ENCODE assay signal across 8 cellular contexts in the genomic region with DNA sequence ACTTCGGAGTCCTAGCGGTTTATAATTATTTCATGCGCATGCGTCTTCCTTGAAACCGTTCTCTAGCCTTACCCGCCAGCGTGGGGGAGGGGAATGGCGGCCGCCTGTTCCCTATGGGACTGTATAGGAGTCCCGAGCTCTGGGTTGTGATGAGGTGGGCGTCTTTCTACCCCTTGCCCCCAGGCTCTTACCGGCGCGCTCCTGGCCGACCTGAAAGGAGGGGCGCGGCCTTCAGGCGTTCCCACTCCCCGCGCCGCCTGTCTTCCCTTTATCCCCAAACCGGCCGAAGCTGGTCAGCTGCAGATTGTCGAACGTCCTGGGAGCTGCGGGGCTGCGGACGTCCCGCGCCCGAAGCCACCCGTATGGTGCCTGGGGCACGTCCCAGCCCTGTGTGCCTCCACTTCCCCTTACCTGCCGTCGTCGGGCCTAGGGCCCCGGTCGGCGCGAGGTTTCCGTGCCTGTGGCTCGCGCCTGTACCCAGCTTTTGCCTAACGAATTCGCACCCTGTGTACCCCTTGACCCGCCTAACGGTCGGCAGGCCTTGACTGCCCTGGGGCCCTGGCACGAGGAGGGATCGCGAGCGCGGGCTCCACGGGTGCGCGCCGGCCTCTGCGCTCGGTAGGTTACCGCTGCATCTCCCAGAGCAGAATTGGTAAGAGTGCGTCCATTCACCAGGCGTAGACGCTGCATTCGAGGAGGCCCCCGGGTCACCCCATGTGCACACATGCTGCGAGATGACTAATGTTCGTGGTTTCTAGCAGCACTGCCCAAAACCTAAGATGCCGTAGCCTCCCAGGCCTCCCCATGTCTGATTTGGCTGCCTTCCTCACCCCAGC. TPM values are rescaled to one million over a fixed set of nuclear protein-coding genes. Genes with fewer than 3 reads are reported as not detected.
DNase-seq lines count a peak whose midpoint lies in the region; ATAC-seq and TF ChIP-seq lines count a peak whose summit lies in the region.

No MANE protein-coding gene starts in this region.

- no peak for TF ChIP-seq POLR2A in lower leg skin (IDR thresholded peaks at IDR 0.05)

- TF ChIP-seq CTCF in WTC11 (IDR thresholded peaks at IDR 0.05), result no peak
- no peak for TF ChIP-seq CTCF in colonic mucosa (IDR thresholded peaks at IDR 0.05)
- TF ChIP-seq CTCF in lower leg skin (IDR thresholded peaks at IDR 0.05), result no peak

- H3K9me3 ChIP-seq in colonic mucosa, result no peaks in the 10 kb centered on the region

- peak overlapping the region; percentile 82 to 97 for H3K9ac ChIP-seq in colonic mucosa (ENCODE audit: low read depth in 2 of 2, low read length in 2 of 2)

- no peaks in the 10 kb centered on the region for H3K9me3 Mint-ChIP-seq in WTC11

- H3K27me3 ChIP-seq in colonic mucosa, result no peaks in the 10 kb centered on the region

- peak; percentile 22 for ATAC-seq in GM19395 (IDR thresholded peaks at IDR 0.05; ENCODE audit: unreplicated experiment)
- peak; percentile 73 for ATAC-seq in WTC11
- no peak for ATAC-seq in HG02840 (IDR thresholded peaks at IDR 0.05; ENCODE audit: low FRiP score, unreplicated experiment)

- POLR2A ChIA-PET in WTC11 (lab: Charles Lee), result interaction anchor here (0.5 to 2.9 kb wide), 22 partner anchors 8 to 1567 kb away, joined by 3 to 31 read pairs (median 5); a partner anchor contains a TSS

- CTCF ChIA-PET in WTC11 (lab: Charles Lee), result interaction anchor here (0.5 to 3.4 kb wide), 14 partner anchors 10 to 178 kb away, joined by 3 to 37 read pairs (median 4); a partner anchor contains a TSS

- H3K4me3 Mint-ChIP-seq in WTC11, result peak overlapping the region; percentile 96

- peaks cover 8% of the 10 kb centered on the region for H3K4me1 ChIP-seq in colonic mucosa

- H3K4me1 Mint-ChIP-seq in WTC11, result peaks cover 38% of the 10 kb centered on the region

- peaks cover 39% of the 10 kb centered on the region for H3K36me3 Mint-ChIP-seq in WTC11

- no peaks in the 10 kb centered on the region for H3K36me3 ChIP-seq in colonic mucosa

- DNase-seq in AG08395 (ENCODE audit: low spot score) (peak; percentile 90), HS-5 (ENCODE audit: low read depth) (peak; percentile 79), WTC11 (ENCODE audit: low spot score) (peak; percentile 29), colonic mucosa (peak; percentile 38), lower leg skin (ENCODE audit: low spot score in 2 of 2) (peak in 1 of 2 donors; percentile 89)
- DNase-seq in stimulated activated CD8-positive, alpha-beta memory T cell treated with anti-CD3 and anti-CD28 coated beads, Interleukin-15, amount 100 ng/mL, for 4 hours (ENCODE audit: low read depth in 2 of 2), result peak; percentile 27 to 31

- WGBS in lower leg skin, 2 donors, result 3 to 7% methylated on average over 49 to 68 of the region's 68 CpGs

- peak overlapping the region; percentile 100 for H3K27ac ChIP-seq in colonic mucosa

- H3K27me3 Mint-ChIP-seq in WTC11 (ENCODE audit: low read depth), result no peaks in the 10 kb centered on the region

- peak overlapping the region; percentile 99 for H3K27ac Mint-ChIP-seq in WTC11

- intact Hi-C loops in colonic mucosa (cut with DNase I) (no loop called here), lower leg skin (cut with DNase I; ENCODE audit: low total_unique reads) (no loop called here)

- peak overlapping the region; percentile 98 for H3K4me3 ChIP-seq in colonic mucosa
- H3K4me3 ChIP-seq in lower leg skin (ENCODE audit: low read depth, poor library complexity, severe bottlenecking), result peak overlapping the region; percentile 55

TF ChIP-seq in WTC11, 78 proteins besides CTCF, POLR2A, EP300 and RAD21 (continues in another document):
- TF ChIP-seq, protein P1, sequence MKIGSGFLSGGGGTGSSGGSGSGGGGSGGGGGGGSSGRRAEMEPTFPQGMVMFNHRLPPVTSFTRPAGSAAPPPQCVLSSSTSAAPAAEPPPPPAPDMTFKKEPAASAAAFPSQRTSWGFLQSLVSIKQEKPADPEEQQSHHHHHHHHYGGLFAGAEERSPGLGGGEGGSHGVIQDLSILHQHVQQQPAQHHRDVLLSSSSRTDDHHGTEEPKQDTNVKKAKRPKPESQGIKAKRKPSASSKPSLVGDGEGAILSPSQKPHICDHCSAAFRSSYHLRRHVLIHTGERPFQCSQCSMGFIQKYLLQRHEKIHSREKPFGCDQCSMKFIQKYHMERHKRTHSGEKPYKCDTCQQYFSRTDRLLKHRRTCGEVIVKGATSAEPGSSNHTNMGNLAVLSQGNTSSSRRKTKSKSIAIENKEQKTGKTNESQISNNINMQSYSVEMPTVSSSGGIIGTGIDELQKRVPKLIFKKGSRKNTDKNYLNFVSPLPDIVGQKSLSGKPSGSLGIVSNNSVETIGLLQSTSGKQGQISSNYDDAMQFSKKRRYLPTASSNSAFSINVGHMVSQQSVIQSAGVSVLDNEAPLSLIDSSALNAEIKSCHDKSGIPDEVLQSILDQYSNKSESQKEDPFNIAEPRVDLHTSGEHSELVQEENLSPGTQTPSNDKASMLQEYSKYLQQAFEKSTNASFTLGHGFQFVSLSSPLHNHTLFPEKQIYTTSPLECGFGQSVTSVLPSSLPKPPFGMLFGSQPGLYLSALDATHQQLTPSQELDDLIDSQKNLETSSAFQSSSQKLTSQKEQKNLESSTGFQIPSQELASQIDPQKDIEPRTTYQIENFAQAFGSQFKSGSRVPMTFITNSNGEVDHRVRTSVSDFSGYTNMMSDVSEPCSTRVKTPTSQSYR (CRISPR knock-in tag; IDR thresholded peaks at IDR 0.05), result peak; percentile 85; the same call in 1 of the 2 replicates
- TF ChIP-seq MYBL2 (CRISPR knock-in tag; IDR thresholded peaks at IDR 0.05) (0 out of 2 replicates have a peak, but pooled peaks have one; percentile 8), NFATC4 (CRISPR knock-in tag; IDR thresholded peaks at IDR 0.05) (0 out of 2 replicates have a peak, but pooled peaks have one; percentile 41), CREB1 (CRISPR knock-in tag; IDR thresholded peaks at IDR 0.05) (0 out of 2 replicates have a peak, but pooled peaks have one; percentile 15), FOXK1 (CRISPR knock-in tag; IDR thresholded peaks at IDR 0.05) (0 out of 2 replicates have a peak, but pooled peaks have one; percentile 36), ZBTB21 (CRISPR knock-in tag; IDR thresholded peaks at IDR 0.05; ENCODE audit: borderline replicate concordance) (no peak), FOXP1 (CRISPR knock-in tag; IDR thresholded peaks at IDR 0.05; ENCODE audit: borderline replicate concordance) (peak; percentile 14; the same call in 1 of the 2 replicates), SOX15 (CRISPR knock-in tag; IDR thresholded peaks at IDR 0.05) (no peak), NR2C2 (CRISPR knock-in tag; IDR thresholded peaks at IDR 0.05) (0 out of 2 replicates have a peak, but pooled peaks have one; percentile 27)
- TF ChIP-seq, protein P2, sequence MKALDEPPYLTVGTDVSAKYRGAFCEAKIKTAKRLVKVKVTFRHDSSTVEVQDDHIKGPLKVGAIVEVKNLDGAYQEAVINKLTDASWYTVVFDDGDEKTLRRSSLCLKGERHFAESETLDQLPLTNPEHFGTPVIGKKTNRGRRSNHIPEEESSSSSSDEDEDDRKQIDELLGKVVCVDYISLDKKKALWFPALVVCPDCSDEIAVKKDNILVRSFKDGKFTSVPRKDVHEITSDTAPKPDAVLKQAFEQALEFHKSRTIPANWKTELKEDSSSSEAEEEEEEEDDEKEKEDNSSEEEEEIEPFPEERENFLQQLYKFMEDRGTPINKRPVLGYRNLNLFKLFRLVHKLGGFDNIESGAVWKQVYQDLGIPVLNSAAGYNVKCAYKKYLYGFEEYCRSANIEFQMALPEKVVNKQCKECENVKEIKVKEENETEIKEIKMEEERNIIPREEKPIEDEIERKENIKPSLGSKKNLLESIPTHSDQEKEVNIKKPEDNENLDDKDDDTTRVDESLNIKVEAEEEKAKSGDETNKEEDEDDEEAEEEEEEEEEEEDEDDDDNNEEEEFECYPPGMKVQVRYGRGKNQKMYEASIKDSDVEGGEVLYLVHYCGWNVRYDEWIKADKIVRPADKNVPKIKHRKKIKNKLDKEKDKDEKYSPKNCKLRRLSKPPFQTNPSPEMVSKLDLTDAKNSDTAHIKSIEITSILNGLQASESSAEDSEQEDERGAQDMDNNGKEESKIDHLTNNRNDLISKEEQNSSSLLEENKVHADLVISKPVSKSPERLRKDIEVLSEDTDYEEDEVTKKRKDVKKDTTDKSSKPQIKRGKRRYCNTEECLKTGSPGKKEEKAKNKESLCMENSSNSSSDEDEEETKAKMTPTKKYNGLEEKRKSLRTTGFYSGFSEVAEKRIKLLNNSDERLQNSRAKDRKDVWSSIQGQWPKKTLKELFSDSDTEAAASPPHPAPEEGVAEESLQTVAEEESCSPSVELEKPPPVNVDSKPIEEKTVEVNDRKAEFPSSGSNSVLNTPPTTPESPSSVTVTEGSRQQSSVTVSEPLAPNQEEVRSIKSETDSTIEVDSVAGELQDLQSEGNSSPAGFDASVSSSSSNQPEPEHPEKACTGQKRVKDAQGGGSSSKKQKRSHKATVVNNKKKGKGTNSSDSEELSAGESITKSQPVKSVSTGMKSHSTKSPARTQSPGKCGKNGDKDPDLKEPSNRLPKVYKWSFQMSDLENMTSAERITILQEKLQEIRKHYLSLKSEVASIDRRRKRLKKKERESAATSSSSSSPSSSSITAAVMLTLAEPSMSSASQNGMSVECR (CRISPR knock-in tag; IDR thresholded peaks at IDR 0.05; ENCODE audit: borderline replicate concordance), result 0 out of 2 replicates have a peak, but pooled peaks have one; percentile 33
- TF ChIP-seq, protein P3, sequence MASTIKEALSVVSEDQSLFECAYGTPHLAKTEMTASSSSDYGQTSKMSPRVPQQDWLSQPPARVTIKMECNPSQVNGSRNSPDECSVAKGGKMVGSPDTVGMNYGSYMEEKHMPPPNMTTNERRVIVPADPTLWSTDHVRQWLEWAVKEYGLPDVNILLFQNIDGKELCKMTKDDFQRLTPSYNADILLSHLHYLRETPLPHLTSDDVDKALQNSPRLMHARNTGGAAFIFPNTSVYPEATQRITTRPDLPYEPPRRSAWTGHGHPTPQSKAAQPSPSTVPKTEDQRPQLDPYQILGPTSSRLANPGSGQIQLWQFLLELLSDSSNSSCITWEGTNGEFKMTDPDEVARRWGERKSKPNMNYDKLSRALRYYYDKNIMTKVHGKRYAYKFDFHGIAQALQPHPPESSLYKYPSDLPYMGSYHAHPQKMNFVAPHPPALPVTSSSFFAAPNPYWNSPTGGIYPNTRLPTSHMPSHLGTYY (CRISPR knock-in tag; IDR thresholded peaks at IDR 0.05), result 0 out of 2 replicates have a peak, but pooled peaks have one; percentile 30

RNA-seq across cellular contexts. Expression of a gene that starts 0.7 kb away (rescaled TPM):
- total RNA-seq in WTC11 (2021) (671 to 865 TPM (median 709 TPM) in 3 replicates), colonic mucosa (100 to 1,000 TPM; 332 to 510 TPM), lower leg skin (100 to 1,000 TPM; 182 to 474 (median 317) TPM)

RNA-seq across cellular contexts. Expression of a gene that starts 56.7 kb away (rescaled TPM):
- 0.25 to 0.37 TPM (median 0.25 TPM) in 3 replicates for total RNA-seq in WTC11 (2021)
- total RNA-seq in colonic mucosa, result not detected
- not detected for total RNA-seq in lower leg skin
